8 cellular contexts compared by ENCODE assay signal in the genomic region with DNA sequence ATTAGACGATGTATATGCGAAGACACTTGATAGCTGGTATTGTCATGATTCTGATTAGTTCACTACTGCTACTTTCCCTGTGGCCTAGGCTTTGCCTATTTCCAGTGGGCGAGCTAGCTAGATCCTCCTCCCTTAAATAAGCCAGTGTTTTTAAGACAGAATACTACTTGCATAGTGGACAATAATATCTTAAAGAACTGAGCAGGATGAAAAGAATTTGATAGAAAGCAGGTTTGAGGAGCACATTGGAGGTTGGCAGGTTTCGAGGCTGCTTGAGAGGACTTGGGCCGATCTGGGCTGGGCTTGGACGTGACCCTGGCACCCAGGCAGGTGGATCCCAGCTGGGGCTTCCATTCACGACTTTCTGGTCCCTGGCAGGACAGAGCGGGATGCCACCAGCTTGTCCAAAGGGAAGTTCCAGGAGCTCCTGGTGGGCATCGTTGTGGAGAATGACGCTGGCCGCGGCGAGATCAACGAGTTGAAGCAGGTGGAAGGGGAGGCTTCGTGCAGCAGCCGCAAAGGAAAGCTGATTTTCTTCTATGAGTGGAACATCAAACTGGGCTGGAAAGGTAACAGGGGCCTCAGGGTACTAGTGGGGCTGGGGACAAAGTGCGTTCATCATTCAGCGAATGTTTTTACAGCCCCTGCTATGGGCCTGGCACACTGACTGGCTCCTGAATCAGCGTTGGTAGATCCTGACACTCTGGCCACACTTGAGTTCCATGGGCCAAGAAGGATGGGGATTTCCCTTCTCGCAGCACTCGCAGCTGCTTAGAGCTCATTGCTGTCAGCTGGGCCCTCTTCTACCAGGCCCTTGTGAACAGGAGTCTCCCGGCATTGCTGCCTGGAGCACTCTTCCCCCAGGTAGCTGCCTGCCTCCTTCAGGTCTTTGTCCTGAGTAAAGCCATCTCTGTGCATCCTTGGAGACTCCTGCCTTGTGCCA.
A peak's percentile ranks its signal among the peaks of the same experiment; 100 is the strongest.
DNase-seq lines count a peak whose midpoint lies in the region; ATAC-seq and TF ChIP-seq lines count a peak whose summit lies in the region.

No MANE protein-coding gene starts in this region.

- H3K27me3 Mint-ChIP-seq in nephron progenitor cell (ENCODE audit: low read depth, poor library complexity) = peaks cover 21% of the 10 kb centered on the region

- H3K9me2 ChIP-seq in DOHH2 (replicated peaks; ENCODE audit: control insufficient read depth, low read length) = no peaks in the 10 kb centered on the region
- no peaks in the 10 kb centered on the region for H3K9me2 ChIP-seq in MM.1S (replicated peaks; ENCODE audit: insufficient read depth, low read length)

- H3K4me2 ChIP-seq in DOHH2 (ENCODE audit: low read length) = peak overlapping the region; percentile 78
- H3K4me2 ChIP-seq in MM.1S (ENCODE audit: low read depth, low read length) = peak overlapping the region; percentile 66

- H3K4me3 Mint-ChIP-seq in nephron progenitor cell = peak overlapping the region; percentile 87

- H3K27ac Mint-ChIP-seq in nephron progenitor cell = peak overlapping the region; percentile 9

- DNase-seq in MM.1S (peak; percentile 32), choroid plexus epithelial cell (ENCODE audit: low read depth) (peak; percentile 56), nephron progenitor cell (no peak), AG08395 (ENCODE audit: low spot score) (no peak)

- no peaks in the 10 kb centered on the region for H3K9me3 ChIP-seq in DOHH2 (ENCODE audit: control insufficient read depth, insufficient read depth, low read length)
- no peaks in the 10 kb centered on the region for H3K9me3 ChIP-seq in MM.1S (replicated peaks; ENCODE audit: insufficient read depth, low read length)

- no peak overlapping the region for H3K9ac ChIP-seq in MM.1S (ENCODE audit: low read length)

- H3K4me1 Mint-ChIP-seq in nephron progenitor cell = peaks cover 59% of the 10 kb centered on the region

- H3K9me3 Mint-ChIP-seq in nephron progenitor cell = no peaks in the 10 kb centered on the region

- H3K4me3 ChIP-seq in DOHH2 (ENCODE audit: low read length) (peak overlapping the region; percentile 88), MM.1S (ENCODE audit: low read length) (no peak overlapping the region), choroid plexus epithelial cell (ENCODE audit: low read depth, low read length) (peak overlapping the region; percentile 69)

- no peak overlapping the region for H2AFZ ChIP-seq in MM.1S (ENCODE audit: low read length)

- no peak for TF ChIP-seq CTCF in DOHH2 (IDR thresholded peaks at IDR 0.05; ENCODE audit: low read depth, low read length, poor library complexity, severe bottlenecking)
- TF ChIP-seq CTCF in MM.1S (IDR thresholded peaks at IDR 0.05; ENCODE audit: low read length) = no peak
- no peak for TF ChIP-seq CTCF in choroid plexus epithelial cell (conservative IDR thresholded peaks at IDR 0.05; ENCODE audit: low read depth, low read length)
- no peak for TF ChIP-seq CTCF in nephron progenitor cell (IDR thresholded peaks at IDR 0.05)

- H3K4me1 ChIP-seq in DOHH2 (ENCODE audit: control insufficient read depth, low read length) (peaks cover 45% of the 10 kb centered on the region), MM.1S (ENCODE audit: low read length) (peaks cover 14% of the 10 kb centered on the region)

- H3K36me3 ChIP-seq in DOHH2 (ENCODE audit: control insufficient read depth, low read length) (peaks cover 53% of the 10 kb centered on the region), MM.1S (replicated peaks; ENCODE audit: insufficient read depth, low read length) (peaks cover 2% of the 10 kb centered on the region; the same call in 1 of the 2 replicates)

- H3F3A ChIP-seq in DOHH2 (ENCODE audit: control insufficient read depth, insufficient read depth) = peaks cover 2% of the 10 kb centered on the region; the same call in 1 of the 2 replicates
- no peaks in the 10 kb centered on the region for H3F3A ChIP-seq in MM.1S (ENCODE audit: insufficient read depth, low read length)

- H4K20me1 ChIP-seq in DOHH2 (ENCODE audit: control insufficient read depth, insufficient read depth, low read depth, low read length) (no peaks in the 10 kb centered on the region), MM.1S (ENCODE audit: insufficient read depth, low read length) (no peaks in the 10 kb centered on the region)

- peaks cover 43% of the 10 kb centered on the region for H3K36me3 Mint-ChIP-seq in nephron progenitor cell (ENCODE audit: low read depth)

- no peaks in the 10 kb centered on the region for H3K27me3 ChIP-seq in DOHH2 (ENCODE audit: control insufficient read depth, low read length)
- H3K27me3 ChIP-seq in MM.1S (replicated peaks; ENCODE audit: insufficient read depth, low read length) = no peaks in the 10 kb centered on the region

- H3K27ac ChIP-seq in DOHH2 (ENCODE audit: low read depth, low read length) (no peak overlapping the region), MM.1S (ENCODE audit: low read length) (no peak overlapping the region)

- H3K79me2 ChIP-seq in DOHH2 (ENCODE audit: control insufficient read depth, low read length) (peaks cover 56% of the 10 kb centered on the region), MM.1S (ENCODE audit: low read length) (peaks cover 46% of the 10 kb centered on the region)

- no peak for ATAC-seq in HG02970 (IDR thresholded peaks at IDR 0.05; ENCODE audit: low FRiP score, unreplicated experiment)
- ATAC-seq in GM18519 (IDR thresholded peaks at IDR 0.05; ENCODE audit: low FRiP score, unreplicated experiment) = no peak
- no peak for ATAC-seq in GM21529 (IDR thresholded peaks at IDR 0.05; ENCODE audit: unreplicated experiment)

Comparison
In these comparisons a context has a peak if more than half of its experiments do, and no peak if none do; other contexts are left out.
1. DNase-seq: peak in MM.1S (single experiment) and choroid plexus epithelial cell (single experiment); none in nephron progenitor cell (single experiment) and AG08395 (single experiment).